ENCODE assay signal across 20 cellular contexts in genomic region chr3:147903037-147903436, GRCh38.
"Had no signal": no experiment of that assay in that cellular context is flagged by ENCODE, and none has a peak within 500 bp of the region (broad histone marks: within the 10 kb centered on the region; RNA-seq: fewer than 3 reads in every experiment).

No MANE protein-coding gene starts in this region.

- H3K36me3 Mint-ChIP-seq: activated naive CD4-positive, alpha-beta T cell treated with anti-CD3 and anti-CD28 coated beads, Interleukin-2, amount 50 U/mL, for 24 hours; memory B cell; naive thymus-derived CD4-positive, alpha-beta T cell had no signal

- H3K27me3 ChIP-seq: adrenal gland, neutrophil, thyroid gland had no signal

- ATAC-seq: activated T-cell treated with anti-CD3 and anti-CD28 coated beads, Interleukin-2, amount 50 U/mL, for 72 hours; effector memory CD8-positive, alpha-beta T cell; naive thymus-derived CD4-positive, alpha-beta T cell had no signal

- H3K9me3 Mint-ChIP-seq: activated naive CD4-positive, alpha-beta T cell treated with anti-CD3 and anti-CD28 coated beads, Interleukin-2, amount 50 U/mL, for 24 hours had no signal

- H3K4me3 ChIP-seq: adrenal gland, thyroid gland had no signal

- H3K27ac ChIP-seq: adrenal gland, neutrophil, thyroid gland had no signal

- H3K4me1 ChIP-seq: adrenal gland, thyroid gland had no signal

- H3K4me1 Mint-ChIP-seq: activated naive CD4-positive, alpha-beta T cell treated with anti-CD3 and anti-CD28 coated beads, Interleukin-2, amount 50 U/mL, for 24 hours; memory B cell; naive thymus-derived CD4-positive, alpha-beta T cell had no signal

- H3K27me3 Mint-ChIP-seq: activated naive CD4-positive, alpha-beta T cell treated with anti-CD3 and anti-CD28 coated beads, Interleukin-2, amount 50 U/mL, for 24 hours; effector memory CD8-positive, alpha-beta T cell; memory B cell; naive thymus-derived CD4-positive, alpha-beta T cell had no signal

- FAIRE-seq: astrocyte had no signal

- H3K4me3 Mint-ChIP-seq: activated naive CD4-positive, alpha-beta T cell treated with anti-CD3 and anti-CD28 coated beads, Interleukin-2, amount 50 U/mL, for 24 hours; activated T-cell treated with anti-CD3 and anti-CD28 coated beads, Interleukin-2, amount 50 U/mL, for 72 hours; effector memory CD8-positive, alpha-beta T cell; memory B cell; naive thymus-derived CD4-positive, alpha-beta T cell had no signal

- H3K36me3 ChIP-seq: adrenal gland, neutrophil, thyroid gland had no signal

- H3K9me3 ChIP-seq: adrenal gland, neutrophil, thyroid gland had no signal

- H3K27ac Mint-ChIP-seq: activated naive CD4-positive, alpha-beta T cell treated with anti-CD3 and anti-CD28 coated beads, Interleukin-2, amount 50 U/mL, for 24 hours; activated T-cell treated with anti-CD3 and anti-CD28 coated beads, Interleukin-2, amount 50 U/mL, for 72 hours; effector memory CD8-positive, alpha-beta T cell; memory B cell; naive thymus-derived CD4-positive, alpha-beta T cell had no signal

- DNase-seq: activated CD4-positive, alpha-beta T cell treated with anti-CD3 and anti-CD28 coated beads for 1 hour; activated CD4-positive, alpha-beta T cell treated with anti-CD3 and anti-CD28 coated beads, Interleukin-2, amount 50 U/mL, for 4 hours; activated effector memory CD4-positive, alpha-beta T cell treated with anti-CD3 and anti-CD28 coated beads, Interleukin-2, amount 50 U/mL, for 16 hours; activated T-cell treated with anti-CD3 and anti-CD28 coated beads, Interleukin-2, amount 50 U/mL, for 72 hours; adrenal gland; effector memory CD8-positive, alpha-beta T cell; foreskin melanocyte; glutamatergic neuron; naive thymus-derived CD4-positive, alpha-beta T cell; stimulated activated CD4-positive, alpha-beta T cell treated with anti-CD3 and anti-CD28 coated beads, Interleukin-12 subunit alpha, Interleukin-12 subunit beta, amount 100 ng/mL, for 4 hours; stimulated activated CD4-positive, alpha-beta T cell treated with anti-CD3 and anti-CD28 coated beads, Interleukin-1b, Interleukin-23, amount 100 ng/mL, for 48 hours; stimulated activated CD8-positive, alpha-beta memory T cell treated with anti-CD3 and anti-CD28 coated beads, Interleukin-4, amount 100 ng/mL, for 48 hours; stimulated activated naive CD4-positive, alpha-beta T cell treated with Interleukin-2 at 50 U/mL for 16 hours; T-helper 1 cell; T1000; thyroid gland had no signal
